28 cellular contexts compared by ENCODE assay signal in genomic region chr3:16990163-16990562, GRCh38.
"Had no signal": no experiment of that assay in that cellular context is flagged by ENCODE, and none has a peak within 500 bp of the region (broad histone marks: within the 10 kb centered on the region; RNA-seq: fewer than 3 reads in every experiment).

No MANE protein-coding gene starts in this region.

- DNase-seq: naive thymus-derived CD4-positive, alpha-beta T cell; occipital lobe; ovary; posterior cingulate gyrus; psoas muscle; right cardiac atrium; right lobe of liver; sigmoid colon; small intestine; stimulated activated CD4-positive, alpha-beta T cell treated with anti-CD3 and anti-CD28 coated beads, Interleukin-15, amount 100 ng/mL, for 24 hours; stimulated activated CD4-positive, alpha-beta T cell treated with anti-CD3 and anti-CD28 coated beads, Interleukin-2, amount 100 ng/mL, for 24 hours; stimulated activated CD4-positive, alpha-beta T cell treated with anti-CD3 and anti-CD28 coated beads, Interleukin-2, amount 100 ng/mL, for 48 hours; stimulated activated CD4-positive, alpha-beta T cell treated with anti-CD3 and anti-CD28 coated beads, Interleukin-4, amount 100 ng/mL, for 24 hours; stimulated activated naive B cell treated with anti-CD40 and anti-IgM and Interleukin-4, amounts not matched to agents 10 μg/mL and 1 μg/mL and 100 μg/mL, for 72 hours; stimulated activated naive CD4-positive, alpha-beta T cell treated with Interleukin-2 at 50 U/mL for 16 hours; stomach; thyroid gland; trophoblast cell; upper lobe of left lung had no signal

- H3K79me2 ChIP-seq: parathyroid adenoma had no signal

- H2AFZ ChIP-seq: parathyroid adenoma had no signal

- H3K4me3 ChIP-seq: ovary, psoas muscle, right lobe of liver, sigmoid colon, stomach, thoracic aorta, thyroid gland, tibial nerve, upper lobe of left lung, vagina had no signal

- H3K4me3 Mint-ChIP-seq: nephron; neural crest cell; stimulated activated effector memory CD8-positive, alpha-beta T cell treated with anti-CD3 and anti-CD28 coated beads, Interleukin-12 subunit alpha, Interleukin-12 subunit beta, amount 100 ng/mL, for 72 hours; stimulated activated naive B cell treated with anti-CD40 and anti-IgM and Interleukin-4, amounts not matched to agents 10 μg/mL and 1 μg/mL and 100 μg/mL, for 72 hours; stimulated activated naive CD8-positive, alpha-beta T cell treated with anti-CD3 and anti-CD28 coated beads, Interleukin-15, Interleukin-2, amounts not matched to agents 100 ng/mL and 50 ng/mL, for 24 hours had no signal

- H3K27me3 ChIP-seq: ovary, right lobe of liver, sigmoid colon, stomach, thyroid gland, tibial nerve, upper lobe of left lung, vagina had no signal

- H3K36me3 Mint-ChIP-seq: stimulated activated effector memory CD8-positive, alpha-beta T cell treated with anti-CD3 and anti-CD28 coated beads, Interleukin-12 subunit alpha, Interleukin-12 subunit beta, amount 100 ng/mL, for 72 hours had no signal

- H3K4me1 Mint-ChIP-seq: neural crest cell had no signal

- ATAC-seq: naive thymus-derived CD4-positive, alpha-beta T cell; psoas muscle; right cardiac atrium; right lobe of liver; stimulated activated effector memory CD8-positive, alpha-beta T cell treated with anti-CD3 and anti-CD28 coated beads, Interleukin-12 subunit alpha, Interleukin-12 subunit beta, amount 100 ng/mL, for 72 hours; stimulated activated naive B cell treated with anti-CD40 and anti-IgM and Interleukin-4, amounts not matched to agents 10 μg/mL and 1 μg/mL and 100 μg/mL, for 72 hours had no signal

- H3K9me3 Mint-ChIP-seq: naive thymus-derived CD4-positive, alpha-beta T cell; nephron; neural crest cell; stimulated activated effector memory CD8-positive, alpha-beta T cell treated with anti-CD3 and anti-CD28 coated beads, Interleukin-12 subunit alpha, Interleukin-12 subunit beta, amount 100 ng/mL, for 72 hours; stimulated activated naive B cell treated with anti-CD40 and anti-IgM and Interleukin-4, amounts not matched to agents 10 μg/mL and 1 μg/mL and 100 μg/mL, for 72 hours; stimulated activated naive CD8-positive, alpha-beta T cell treated with anti-CD3 and anti-CD28 coated beads, Interleukin-15, Interleukin-2, amounts not matched to agents 100 ng/mL and 50 ng/mL, for 24 hours had no signal

- H3K27ac ChIP-seq: ovary, parathyroid adenoma, psoas muscle, right lobe of liver, sigmoid colon, stomach, thoracic aorta, thyroid gland, tibial nerve, upper lobe of left lung, vagina had no signal

- H3K36me3 ChIP-seq: ovary, right lobe of liver, sigmoid colon, stomach, thoracic aorta, thyroid gland, tibial nerve, upper lobe of left lung, vagina had no signal

- H3K27ac Mint-ChIP-seq: nephron; progenitor cell of endocrine pancreas; stimulated activated effector memory CD8-positive, alpha-beta T cell treated with anti-CD3 and anti-CD28 coated beads, Interleukin-12 subunit alpha, Interleukin-12 subunit beta, amount 100 ng/mL, for 72 hours; stimulated activated naive B cell treated with anti-CD40 and anti-IgM and Interleukin-4, amounts not matched to agents 10 μg/mL and 1 μg/mL and 100 μg/mL, for 72 hours; stimulated activated naive CD8-positive, alpha-beta T cell treated with anti-CD3 and anti-CD28 coated beads, Interleukin-15, Interleukin-2, amounts not matched to agents 100 ng/mL and 50 ng/mL, for 24 hours had no signal

- H3K27me3 Mint-ChIP-seq: naive thymus-derived CD4-positive, alpha-beta T cell; progenitor cell of endocrine pancreas; stimulated activated naive B cell treated with anti-CD40 and anti-IgM and Interleukin-4, amounts not matched to agents 10 μg/mL and 1 μg/mL and 100 μg/mL, for 72 hours; stimulated activated naive CD8-positive, alpha-beta T cell treated with anti-CD3 and anti-CD28 coated beads, Interleukin-15, Interleukin-2, amounts not matched to agents 100 ng/mL and 50 ng/mL, for 24 hours had no signal

- H3K9me3 ChIP-seq: ovary, psoas muscle, right lobe of liver, sigmoid colon, stomach, thoracic aorta, thyroid gland, tibial nerve, upper lobe of left lung, vagina had no signal

- H3K9ac ChIP-seq: parathyroid adenoma had no signal
